In the genomic region with DNA sequence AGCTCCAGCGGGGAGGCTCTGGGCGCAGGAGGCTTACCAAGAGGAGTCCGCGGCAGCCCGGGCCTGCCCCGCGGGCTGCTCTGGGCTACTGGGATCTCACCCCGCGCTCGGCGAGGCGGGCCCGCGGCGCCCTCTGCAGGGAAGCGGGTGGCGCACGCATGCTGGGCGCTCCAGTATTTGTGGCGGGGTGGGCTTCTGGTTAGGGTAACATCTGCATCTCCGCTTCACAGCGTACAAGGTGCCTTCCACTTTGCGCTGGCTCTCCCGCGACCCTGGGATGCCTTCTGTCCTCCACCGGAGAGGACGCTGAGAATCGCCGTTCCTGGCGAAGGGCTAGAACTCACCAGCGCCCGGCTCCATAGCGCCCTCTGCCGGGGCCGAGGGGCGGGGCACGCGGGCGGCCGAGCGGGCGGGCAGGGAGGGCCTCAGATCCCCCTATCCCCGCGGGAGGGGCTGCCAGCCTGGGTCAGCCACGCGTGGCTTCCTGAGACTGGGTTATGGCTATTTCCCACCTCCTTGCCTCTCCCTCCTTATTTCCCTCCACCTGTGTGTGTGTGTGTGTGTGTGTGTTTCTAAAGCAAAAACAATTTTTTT, we compare ENCODE assay signal across 8 cellular contexts. TPM values are rescaled to one million over a fixed set of nuclear protein-coding genes. Genes with fewer than 3 reads are reported as not detected.
DNase-seq lines count a peak whose midpoint lies in the region; ATAC-seq and TF ChIP-seq lines count a peak whose summit lies in the region.

No MANE protein-coding gene starts in this region.

- H3K4me1 ChIP-seq in mucosa of rectum (ENCODE audit: control insufficient read depth in 2 of 2, insufficient read depth in 2 of 2, low read length in 2 of 2), result peaks cover 2 to 5% of the 10 kb centered on the region in 2 donors

- no peaks in the 10 kb centered on the region for H3K27me3 ChIP-seq in mucosa of rectum (ENCODE audit: control insufficient read depth in 2 of 2, insufficient read depth in 2 of 2, low read length in 2 of 2)

- ATAC-seq in GM21367 (IDR thresholded peaks at IDR 0.05; ENCODE audit: unreplicated experiment), result peak; percentile 97

- no peaks in the 10 kb centered on the region for H3K9me3 ChIP-seq in mucosa of rectum (ENCODE audit: control insufficient read depth in 2 of 2, low read length in 2 of 2)

- peak overlapping the region; percentile 60 to 84 for H3K9ac ChIP-seq in mucosa of rectum (ENCODE audit: low read depth in 1 of 2, low read length in 2 of 2)

- TF ChIP-seq POLR2A in erythroblast (IDR thresholded peaks at IDR 0.05; ENCODE audit: low read length), result no peak

- H3K27ac ChIP-seq in mucosa of rectum (ENCODE audit: low read depth in 2 of 2, low read length in 2 of 2), result peak overlapping the region; percentile 65 to 79

- H3K4me3 ChIP-seq in mucosa of rectum (ENCODE audit: low read length in 2 of 2), result peak overlapping the region; percentile 85 to 86

- peak; percentile 67 for DNase-seq in COR-L47 (lab: John Stamatoyannopoulos, UW)
- peak; percentile 81 for DNase-seq in HT-29 (ENCODE audit: low spot score)
- peak; percentile 72 for DNase-seq in NOMO-1 treated with dmso at 0.1 percent for 144 hours (lab: John Stamatoyannopoulos, UW; ENCODE audit: unreplicated experiment)
- DNase-seq in activated CD8-positive, alpha-beta memory T cell treated with anti-CD3 and anti-CD28 coated beads, Interleukin-2, amount 50 U/mL, for 48 hours, result peak; percentile 96
- DNase-seq in erythroblast (lab: John Stamatoyannopoulos, UW), result peak; percentile 86 to 90
- peak; percentile 88 for DNase-seq in stimulated activated CD8-positive, alpha-beta memory T cell treated with anti-CD3 and anti-CD28 coated beads, Interleukin-4, amount 100 ng/mL, for 48 hours

- no peaks in the 10 kb centered on the region for H3K36me3 ChIP-seq in mucosa of rectum (ENCODE audit: control insufficient read depth in 2 of 2, insufficient read depth in 2 of 2, low read length in 2 of 2)

RNA-seq across cellular contexts. Expression of a gene that starts 46.6 kb away (rescaled TPM):
- 1.8 and 2.8 TPM in 2 replicates for total RNA-seq in HT-29 (2014; rRNA removed; shearing (Covaris generic))

Comparison
In these comparisons a context has a peak if more than half of its experiments do, and no peak if none do; other contexts are left out.
1. Peak in every context shown above with its lines: DNase-seq, ATAC-seq, H3K4me3 ChIP-seq and H3K27ac ChIP-seq.